In the genomic region with DNA sequence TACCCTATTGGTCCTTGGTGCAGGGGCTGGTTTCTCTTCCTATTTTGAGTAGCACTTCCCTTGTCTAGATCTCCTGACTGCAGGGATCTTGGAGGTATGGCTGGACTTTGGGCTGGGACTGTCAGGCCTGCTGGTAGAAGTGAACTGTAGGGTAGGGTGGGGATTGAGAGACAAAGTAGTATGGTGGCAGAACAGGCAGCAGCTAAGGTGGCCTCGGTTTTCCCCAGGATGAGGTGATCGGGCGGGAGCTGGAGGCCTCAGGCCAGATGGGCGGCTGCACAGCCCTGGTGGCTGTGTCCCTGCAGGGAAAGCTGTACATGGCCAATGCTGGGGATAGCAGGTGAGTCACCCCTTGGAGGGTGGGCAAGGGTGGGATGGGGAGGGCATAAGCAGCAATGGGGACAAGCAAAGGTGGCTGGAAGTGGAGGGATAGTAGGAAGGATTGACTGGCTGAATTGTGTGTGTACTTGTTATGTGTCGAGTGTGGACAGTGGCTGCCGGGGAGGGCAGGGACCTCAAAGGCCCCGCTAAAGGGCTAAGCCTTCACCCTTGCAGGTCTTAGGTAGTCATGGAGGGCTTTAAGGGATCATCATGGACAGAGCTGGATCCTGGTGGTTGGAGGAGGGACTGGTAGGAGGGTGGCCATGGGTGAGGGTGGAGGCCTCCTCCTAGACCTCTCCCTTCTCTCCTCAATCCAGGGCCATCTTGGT, we compare ENCODE assay signal across 13 cellular contexts. TPM values are rescaled to one million over a fixed set of nuclear protein-coding genes. Genes with fewer than 3 reads are reported as not detected.
A peak's percentile ranks its signal among the peaks of the same experiment; 100 is the strongest.
DNase-seq lines count a peak whose midpoint lies in the region; ATAC-seq and TF ChIP-seq lines count a peak whose summit lies in the region.
"Had no signal": no experiment of that assay in that cellular context is flagged by ENCODE, and none has a peak within 500 bp of the region (broad histone marks: within the 10 kb centered on the region; RNA-seq: fewer than 3 reads in every experiment).

No MANE protein-coding gene starts in this region.

- WGBS in gastroesophageal sphincter (ENCODE audit: low coverage in 1 of 2), 2 donors, result 96% methylated on average over 4 of the region's 7 CpGs; no CpG with 5 or more reads in 1 of the 2 donors
- WGBS in suprapubic skin, result 87% methylated on average over 7 of the region's 7 CpGs

- H3K36me3 ChIP-seq in gastroesophageal sphincter, result peaks cover 0 to 49% of the 10 kb centered on the region in 2 donors
- peaks cover 47% of the 10 kb centered on the region for H3K36me3 ChIP-seq in suprapubic skin
- H3K36me3 ChIP-seq: pancreas, uterus had no signal

- no peak for TF ChIP-seq CTCF in activated CD8-positive, alpha-beta T cell treated with anti-CD3 and anti-CD28 coated beads for 36 hours (IDR thresholded peaks at IDR 0.05)
- TF ChIP-seq CTCF in gastroesophageal sphincter (IDR thresholded peaks at IDR 0.05) (no peak), suprapubic skin (IDR thresholded peaks at IDR 0.05) (no peak)

- H3K27ac ChIP-seq in gastroesophageal sphincter, result peak overlapping the region in 3 of 4 donors; percentile 16 to 96 (median 87)
- H3K27ac ChIP-seq in suprapubic skin, result no peak overlapping the region
- H3K27ac ChIP-seq: VCaP had no signal

- H3K9me3 ChIP-seq in gastroesophageal sphincter (no peaks in the 10 kb centered on the region), suprapubic skin (no peaks in the 10 kb centered on the region)
- H3K9me3 ChIP-seq: ascending aorta, pancreas, uterus had no signal

- peaks cover 68% of the 10 kb centered on the region for H3K36me3 Mint-ChIP-seq in activated naive CD4-positive, alpha-beta T cell treated with anti-CD3 and anti-CD28 coated beads for 36 hours (ENCODE audit: low read depth)
- H3K36me3 Mint-ChIP-seq in activated CD8-positive, alpha-beta T cell treated with anti-CD3 and anti-CD28 coated beads for 36 hours (ENCODE audit: low read depth), result peaks cover 79% of the 10 kb centered on the region

- POLR2A ChIA-PET in activated CD8-positive, alpha-beta T cell treated with anti-CD3 and anti-CD28 coated beads for 36 hours (lab: Charles Lee), result interaction anchor here (1.8 to 33.3 kb wide), 4 partner anchors 7 to 30 kb away, joined by 11 to 949 read pairs (median 54); a partner anchor contains a TSS

- TF ChIP-seq POLR2A in gastroesophageal sphincter (IDR thresholded peaks at IDR 0.05) (no peak), suprapubic skin (IDR thresholded peaks at IDR 0.05) (no peak)

- H3K27ac Mint-ChIP-seq in activated naive CD4-positive, alpha-beta T cell treated with anti-CD3 and anti-CD28 coated beads for 36 hours, result peak overlapping the region; percentile 90
- H3K27ac Mint-ChIP-seq in activated CD8-positive, alpha-beta T cell treated with anti-CD3 and anti-CD28 coated beads for 36 hours, result peak overlapping the region; percentile 94

- intact Hi-C loops in activated naive CD4-positive, alpha-beta T cell treated with anti-CD3 and anti-CD28 coated beads for 36 hours (cut with micrococcal nuclease), result no loop called here
- intact Hi-C loops in activated CD8-positive, alpha-beta T cell treated with anti-CD3 and anti-CD28 coated beads for 36 hours (cut with micrococcal nuclease), result no loop called here

- CTCF ChIA-PET in activated naive CD4-positive, alpha-beta T cell treated with anti-CD3 and anti-CD28 coated beads for 36 hours (lab: Charles Lee), result interaction anchor here (10.5 kb wide), 1 partner anchor 16 kb away, joined by 49 read pairs; no protein-coding TSS in a partner anchor
- CTCF ChIA-PET in activated CD8-positive, alpha-beta T cell treated with anti-CD3 and anti-CD28 coated beads for 36 hours (lab: Charles Lee), result interaction anchor here (0.6 to 1.8 kb wide), 9 partner anchors 12 to 92 kb away, joined by 3 to 8 read pairs (median 5); a partner anchor contains a TSS

- peak overlapping the region; percentile 79 for H3K4me3 Mint-ChIP-seq in activated naive CD4-positive, alpha-beta T cell treated with anti-CD3 and anti-CD28 coated beads for 36 hours
- H3K4me3 Mint-ChIP-seq in activated CD8-positive, alpha-beta T cell treated with anti-CD3 and anti-CD28 coated beads for 36 hours, result peak overlapping the region; percentile 94

- H3K4me3 ChIP-seq in gastroesophageal sphincter (peak overlapping the region in 1 of 2 donors; percentile 66), suprapubic skin (peak overlapping the region; percentile 62)
- H3K4me3 ChIP-seq: uterus had no signal

- H3K4me1 ChIP-seq in gastroesophageal sphincter, result peaks cover 0 to 40% (median 4%) of the 10 kb centered on the region in 3 donors
- peaks cover 50% of the 10 kb centered on the region for H3K4me1 ChIP-seq in suprapubic skin
- H3K4me1 ChIP-seq: uterus had no signal

- ATAC-seq in activated CD8-positive, alpha-beta T cell treated with anti-CD3 and anti-CD28 coated beads for 36 hours, result no peak
- no peak for ATAC-seq in gastroesophageal sphincter
- no peak for ATAC-seq in HG02759 (IDR thresholded peaks at IDR 0.05; ENCODE audit: unreplicated experiment)

- H3K9me3 Mint-ChIP-seq in activated naive CD4-positive, alpha-beta T cell treated with anti-CD3 and anti-CD28 coated beads for 36 hours, result peaks cover 11% of the 10 kb centered on the region
- H3K9me3 Mint-ChIP-seq in activated CD8-positive, alpha-beta T cell treated with anti-CD3 and anti-CD28 coated beads for 36 hours, result peaks cover 4% of the 10 kb centered on the region

- H3K4me1 Mint-ChIP-seq in activated naive CD4-positive, alpha-beta T cell treated with anti-CD3 and anti-CD28 coated beads for 36 hours (ENCODE audit: low read depth), result peaks cover 76% of the 10 kb centered on the region
- H3K4me1 Mint-ChIP-seq in activated CD8-positive, alpha-beta T cell treated with anti-CD3 and anti-CD28 coated beads for 36 hours (ENCODE audit: low read depth), result peaks cover 72% of the 10 kb centered on the region

- no peak for TF ChIP-seq EP300 in gastroesophageal sphincter (IDR thresholded peaks at IDR 0.05)
- no peak for TF ChIP-seq EP300 in suprapubic skin (IDR thresholded peaks at IDR 0.05)

- H3K27me3 ChIP-seq in gastroesophageal sphincter (no peaks in the 10 kb centered on the region), suprapubic skin (no peaks in the 10 kb centered on the region)
- H3K27me3 ChIP-seq: ascending aorta, pancreas, uterus had no signal

- no peaks in the 10 kb centered on the region for H3K27me3 Mint-ChIP-seq in activated naive CD4-positive, alpha-beta T cell treated with anti-CD3 and anti-CD28 coated beads for 36 hours (ENCODE audit: low read depth)
- no peaks in the 10 kb centered on the region for H3K27me3 Mint-ChIP-seq in activated CD8-positive, alpha-beta T cell treated with anti-CD3 and anti-CD28 coated beads for 36 hours

- no peak for DNase-seq in activated naive CD4-positive, alpha-beta T cell treated with anti-CD3 and anti-CD28 coated beads for 36 hours
- DNase-seq in activated naive CD4-positive, alpha-beta T cell treated with anti-CD3 and anti-CD28 coated beads, Interleukin-2, amount 50 U/mL, for 16 hours, result no peak
- no peak for DNase-seq in activated CD8-positive, alpha-beta T cell treated with anti-CD3 and anti-CD28 coated beads for 36 hours
- DNase-seq in suprapubic skin (ENCODE audit: low spot score in 2 of 2) (no peak), kidney glomerular epithelial cell (lab: John Stamatoyannopoulos, UW) (no peak), epidermal melanocyte (ENCODE audit: insufficient read length, low spot score) (no peak)
- DNase-seq: NCI-H1436, uterus had no signal

RNA-seq across cellular contexts. Expression of a gene that starts 2.1 kb away (rescaled TPM):
- 100 to 1,000 TPM; 107 to 108 TPM for total RNA-seq in activated naive CD4-positive, alpha-beta T cell treated with anti-CD3 and anti-CD28 coated beads for 36 hours
- 100 to 1,000 TPM in 1 of 2 experiments, 10 to 100 TPM in 1; 94.3 to 100 TPM for total RNA-seq in activated CD8-positive, alpha-beta T cell treated with anti-CD3 and anti-CD28 coated beads for 36 hours
- total RNA-seq in gastroesophageal sphincter (10 to 100 TPM; 20.3 to 36.6 (median 29.9) TPM), suprapubic skin (10 to 100 TPM in 3 of 4 donors, 1 to 10 TPM in 1; 10.0 to 17.5 (median 11.3) TPM)

RNA-seq across cellular contexts. Expression of a gene that starts 8.7 kb away (rescaled TPM):
- 10 to 100 TPM; 89.1 to 91.3 TPM for total RNA-seq in activated naive CD4-positive, alpha-beta T cell treated with anti-CD3 and anti-CD28 coated beads for 36 hours
- total RNA-seq in activated CD8-positive, alpha-beta T cell treated with anti-CD3 and anti-CD28 coated beads for 36 hours, result 100 to 1,000 TPM; 137 TPM
- total RNA-seq in gastroesophageal sphincter (10 to 100 TPM; 46.8 to 79.5 (median 69.2) TPM), suprapubic skin (10 to 100 TPM; 33.2 to 46.2 (median 42.6) TPM)

RNA-seq across cellular contexts. Expression of a gene that starts 22.2 kb away (rescaled TPM):
- under 1 TPM; 0.62 to 0.89 TPM for total RNA-seq in activated naive CD4-positive, alpha-beta T cell treated with anti-CD3 and anti-CD28 coated beads for 36 hours
- total RNA-seq in activated CD8-positive, alpha-beta T cell treated with anti-CD3 and anti-CD28 coated beads for 36 hours, result 1 to 10 TPM; 2.0 TPM
- total RNA-seq in gastroesophageal sphincter (not detected), suprapubic skin (under 1 TPM in 1 of 4 donors, not detected in 3; 0.16 TPM)
- total RNA-seq: ascending aorta had no signal

RNA-seq across cellular contexts. Expression of a gene that starts 30.8 kb away (rescaled TPM):
- total RNA-seq in activated naive CD4-positive, alpha-beta T cell treated with anti-CD3 and anti-CD28 coated beads for 36 hours, result 100 to 1,000 TPM; 176 to 177 TPM
- 100 to 1,000 TPM; 103 to 105 TPM for total RNA-seq in activated CD8-positive, alpha-beta T cell treated with anti-CD3 and anti-CD28 coated beads for 36 hours
- total RNA-seq in gastroesophageal sphincter (10 to 100 TPM; 63.7 to 92.0 (median 86.7) TPM), suprapubic skin (10 to 100 TPM; 46.7 to 57.6 (median 52.5) TPM)

RNA-seq across cellular contexts. Expression of a gene that starts 40.0 kb away (rescaled TPM):
- 10 to 100 TPM; 25.9 to 27.7 TPM for total RNA-seq in activated naive CD4-positive, alpha-beta T cell treated with anti-CD3 and anti-CD28 coated beads for 36 hours
- total RNA-seq in activated CD8-positive, alpha-beta T cell treated with anti-CD3 and anti-CD28 coated beads for 36 hours, result 10 to 100 TPM; 21.6 to 21.9 TPM
- total RNA-seq in gastroesophageal sphincter (1 to 10 TPM; 2.6 to 7.7 (median 3.1) TPM), suprapubic skin (10 to 100 TPM in 1 of 4 donors, 1 to 10 TPM in 3; 2.6 to 11.9 (median 6.4) TPM)
